2 cellular contexts compared by ENCODE assay signal in genomic region chr3:171953300-171954022, GRCh38.
TF ChIP-seq lines count a peak whose summit lies in the region.

No MANE protein-coding gene starts in this region.

TF ChIP-seq in K562, 482 proteins besides CTCF, POLR2A, EP300 and RAD21:
- TF ChIP-seq ZNF347 (CRISPR knock-in tag; IDR thresholded peaks at IDR 0.05; ENCODE audit: low read depth) (no peak), EHMT2 (IDR thresholded peaks at IDR 0.05) (no peak), HMBOX1 (IDR thresholded peaks at IDR 0.05) (peak; percentile 73), SLC30A9 (CRISPR knock-in tag; IDR thresholded peaks at IDR 0.05) (no peak)

TF ChIP-seq in HepG2, 621 proteins besides CTCF, POLR2A, EP300 and RAD21 (continues in another document):
- TF ChIP-seq ZNF678 (CRISPR knock-in tag; IDR thresholded peaks at IDR 0.05), result no peak
- no peak for TF ChIP-seq ZNF704 (CRISPR knock-in tag; IDR thresholded peaks at IDR 0.05; ENCODE audit: borderline replicate concordance)
- TF ChIP-seq ZNF710 (CRISPR knock-in tag; IDR thresholded peaks at IDR 0.05; ENCODE audit: borderline replicate concordance), result peak; percentile 99
- no peak for TF ChIP-seq PATZ1 (CRISPR knock-in tag; IDR thresholded peaks at IDR 0.05)
- TF ChIP-seq PAXIP1 (CRISPR knock-in tag; conservative IDR thresholded peaks at IDR 0.05), result peak; percentile 13; the same call in 1 of the 2 replicates
- no peak for TF ChIP-seq SATB2 (CRISPR knock-in tag; IDR thresholded peaks at IDR 0.05)
- TF ChIP-seq TAF1 (CRISPR knock-in tag; IDR thresholded peaks at IDR 0.05), result no peak
- TF ChIP-seq ELF3 (CRISPR knock-in tag; IDR thresholded peaks at IDR 0.05), result peak; percentile 89
- TF ChIP-seq MIXL1 (CRISPR knock-in tag; IDR thresholded peaks at IDR 0.05), result no peak; the same call in 1 of the 2 replicates
- TF ChIP-seq POLR2G (IDR thresholded peaks at IDR 0.05; ENCODE audit: low read depth, low read length), result 0 out of 2 replicates have a peak, but pooled peaks have one; percentile 32
- TF ChIP-seq SOX6 (IDR thresholded peaks at IDR 0.05), result no peak
- peak; percentile 84 for TF ChIP-seq SOX6 (CRISPR knock-in tag; IDR thresholded peaks at IDR 0.05)
- TF ChIP-seq JDP2 (CRISPR knock-in tag; IDR thresholded peaks at IDR 0.05; ENCODE audit: borderline replicate concordance), result no peak
- TF ChIP-seq DMAP1 (CRISPR knock-in tag; IDR thresholded peaks at IDR 0.05), result peak; percentile 37; the same call in 1 of the 2 replicates
- TF ChIP-seq, protein P1, sequence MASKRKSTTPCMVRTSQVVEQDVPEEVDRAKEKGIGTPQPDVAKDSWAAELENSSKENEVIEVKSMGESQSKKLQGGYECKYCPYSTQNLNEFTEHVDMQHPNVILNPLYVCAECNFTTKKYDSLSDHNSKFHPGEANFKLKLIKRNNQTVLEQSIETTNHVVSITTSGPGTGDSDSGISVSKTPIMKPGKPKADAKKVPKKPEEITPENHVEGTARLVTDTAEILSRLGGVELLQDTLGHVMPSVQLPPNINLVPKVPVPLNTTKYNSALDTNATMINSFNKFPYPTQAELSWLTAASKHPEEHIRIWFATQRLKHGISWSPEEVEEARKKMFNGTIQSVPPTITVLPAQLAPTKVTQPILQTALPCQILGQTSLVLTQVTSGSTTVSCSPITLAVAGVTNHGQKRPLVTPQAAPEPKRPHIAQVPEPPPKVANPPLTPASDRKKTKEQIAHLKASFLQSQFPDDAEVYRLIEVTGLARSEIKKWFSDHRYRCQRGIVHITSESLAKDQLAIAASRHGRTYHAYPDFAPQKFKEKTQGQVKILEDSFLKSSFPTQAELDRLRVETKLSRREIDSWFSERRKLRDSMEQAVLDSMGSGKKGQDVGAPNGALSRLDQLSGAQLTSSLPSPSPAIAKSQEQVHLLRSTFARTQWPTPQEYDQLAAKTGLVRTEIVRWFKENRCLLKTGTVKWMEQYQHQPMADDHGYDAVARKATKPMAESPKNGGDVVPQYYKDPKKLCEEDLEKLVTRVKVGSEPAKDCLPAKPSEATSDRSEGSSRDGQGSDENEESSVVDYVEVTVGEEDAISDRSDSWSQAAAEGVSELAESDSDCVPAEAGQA (IDR thresholded peaks at IDR 0.05; ENCODE audit: low read depth), result no peak
- TF ChIP-seq, protein P1 (CRISPR knock-in tag; IDR thresholded peaks at IDR 0.05; ENCODE audit: borderline replicate concordance), result no peak
- TF ChIP-seq GTF3A (CRISPR knock-in tag; conservative IDR thresholded peaks at IDR 0.05), result no peak
- TF ChIP-seq SCMH1 (CRISPR knock-in tag; IDR thresholded peaks at IDR 0.05; ENCODE audit: borderline replicate concordance), result no peak
- no peak for TF ChIP-seq ZNF382 (CRISPR knock-in tag; IDR thresholded peaks at IDR 0.05; ENCODE audit: borderline replicate concordance)
- TF ChIP-seq FOXA1 (IDR thresholded peaks at IDR 0.05), result no peak
- peak; percentile 29; the same call in 1 of the 2 replicates for TF ChIP-seq FOXA1 (CRISPR knock-in tag; IDR thresholded peaks at IDR 0.05)
- TF ChIP-seq, protein P2, sequence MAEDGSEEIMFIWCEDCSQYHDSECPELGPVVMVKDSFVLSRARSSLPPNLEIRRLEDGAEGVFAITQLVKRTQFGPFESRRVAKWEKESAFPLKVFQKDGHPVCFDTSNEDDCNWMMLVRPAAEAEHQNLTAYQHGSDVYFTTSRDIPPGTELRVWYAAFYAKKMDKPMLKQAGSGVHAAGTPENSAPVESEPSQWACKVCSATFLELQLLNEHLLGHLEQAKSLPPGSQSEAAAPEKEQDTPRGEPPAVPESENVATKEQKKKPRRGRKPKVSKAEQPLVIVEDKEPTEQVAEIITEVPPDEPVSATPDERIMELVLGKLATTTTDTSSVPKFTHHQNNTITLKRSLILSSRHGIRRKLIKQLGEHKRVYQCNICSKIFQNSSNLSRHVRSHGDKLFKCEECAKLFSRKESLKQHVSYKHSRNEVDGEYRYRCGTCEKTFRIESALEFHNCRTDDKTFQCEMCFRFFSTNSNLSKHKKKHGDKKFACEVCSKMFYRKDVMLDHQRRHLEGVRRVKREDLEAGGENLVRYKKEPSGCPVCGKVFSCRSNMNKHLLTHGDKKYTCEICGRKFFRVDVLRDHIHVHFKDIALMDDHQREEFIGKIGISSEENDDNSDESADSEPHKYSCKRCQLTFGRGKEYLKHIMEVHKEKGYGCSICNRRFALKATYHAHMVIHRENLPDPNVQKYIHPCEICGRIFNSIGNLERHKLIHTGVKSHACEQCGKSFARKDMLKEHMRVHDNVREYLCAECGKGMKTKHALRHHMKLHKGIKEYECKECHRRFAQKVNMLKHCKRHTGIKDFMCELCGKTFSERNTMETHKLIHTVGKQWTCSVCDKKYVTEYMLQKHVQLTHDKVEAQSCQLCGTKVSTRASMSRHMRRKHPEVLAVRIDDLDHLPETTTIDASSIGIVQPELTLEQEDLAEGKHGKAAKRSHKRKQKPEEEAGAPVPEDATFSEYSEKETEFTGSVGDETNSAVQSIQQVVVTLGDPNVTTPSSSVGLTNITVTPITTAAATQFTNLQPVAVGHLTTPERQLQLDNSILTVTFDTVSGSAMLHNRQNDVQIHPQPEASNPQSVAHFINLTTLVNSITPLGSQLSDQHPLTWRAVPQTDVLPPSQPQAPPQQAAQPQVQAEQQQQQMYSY (CRISPR knock-in tag; IDR thresholded peaks at IDR 0.05), result no peak
- no peak for TF ChIP-seq ZNF205 (CRISPR knock-in tag; IDR thresholded peaks at IDR 0.05)
- no peak for TF ChIP-seq ZNF432 (CRISPR knock-in tag; IDR thresholded peaks at IDR 0.05; ENCODE audit: borderline replicate concordance)
- peak; percentile 54; the same call in 1 of the 2 replicates for TF ChIP-seq FOXA3 (CRISPR knock-in tag; IDR thresholded peaks at IDR 0.05)
- no peak for TF ChIP-seq ZSCAN20 (CRISPR knock-in tag; IDR thresholded peaks at IDR 0.05; ENCODE audit: borderline replicate concordance)
- TF ChIP-seq SUZ12 (IDR thresholded peaks at IDR 0.05; ENCODE audit: low read depth, low read length), result no peak
- TF ChIP-seq STAG1 (CRISPR knock-in tag; IDR thresholded peaks at IDR 0.05), result no peak
- TF ChIP-seq NKX3-1 (CRISPR knock-in tag; IDR thresholded peaks at IDR 0.05), result no peak
- TF ChIP-seq, protein P3, sequence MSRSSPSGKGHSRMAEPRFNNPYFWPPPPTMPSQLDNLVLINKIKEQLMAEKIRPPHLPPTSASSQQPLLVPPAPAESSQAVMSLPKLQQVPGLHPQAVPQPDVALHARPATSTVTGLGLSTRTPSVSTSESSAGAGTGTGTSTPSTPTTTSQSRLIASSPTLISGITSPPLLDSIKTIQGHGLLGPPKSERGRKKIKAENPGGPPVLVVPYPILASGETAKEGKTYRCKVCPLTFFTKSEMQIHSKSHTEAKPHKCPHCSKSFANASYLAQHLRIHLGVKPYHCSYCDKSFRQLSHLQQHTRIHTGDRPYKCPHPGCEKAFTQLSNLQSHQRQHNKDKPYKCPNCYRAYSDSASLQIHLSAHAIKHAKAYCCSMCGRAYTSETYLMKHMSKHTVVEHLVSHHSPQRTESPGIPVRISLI (CRISPR knock-in tag; IDR thresholded peaks at IDR 0.05; ENCODE audit: borderline replicate concordance), result peak; percentile 78; the same call in 1 of the 2 replicates
- TF ChIP-seq ZSCAN29 (CRISPR knock-in tag; conservative IDR thresholded peaks at IDR 0.05), result 0 out of 2 replicates have a peak, but pooled peaks have one; percentile 39
- no peak for TF ChIP-seq AHR (CRISPR knock-in tag; IDR thresholded peaks at IDR 0.05)
- TF ChIP-seq NFIC (IDR thresholded peaks at IDR 0.05; ENCODE audit: low read length), result 0 out of 2 replicates have a peak, but pooled peaks have one; percentile 18
- no peak for TF ChIP-seq ZNF225 (CRISPR knock-in tag; IDR thresholded peaks at IDR 0.05)
- peak; percentile 73 for TF ChIP-seq SOX13 (IDR thresholded peaks at IDR 0.05)
- TF ChIP-seq SOX13 (CRISPR knock-in tag; conservative IDR thresholded peaks at IDR 0.05 in 1 of 2, IDR thresholded peaks at IDR 0.05 in 1 of 2), result peak in 1 of 2 experiments; percentile 94; a peak in 2 of 4 replicates
- TF ChIP-seq ZSCAN22 (CRISPR knock-in tag; IDR thresholded peaks at IDR 0.05), result no peak
- TF ChIP-seq, protein P4, sequence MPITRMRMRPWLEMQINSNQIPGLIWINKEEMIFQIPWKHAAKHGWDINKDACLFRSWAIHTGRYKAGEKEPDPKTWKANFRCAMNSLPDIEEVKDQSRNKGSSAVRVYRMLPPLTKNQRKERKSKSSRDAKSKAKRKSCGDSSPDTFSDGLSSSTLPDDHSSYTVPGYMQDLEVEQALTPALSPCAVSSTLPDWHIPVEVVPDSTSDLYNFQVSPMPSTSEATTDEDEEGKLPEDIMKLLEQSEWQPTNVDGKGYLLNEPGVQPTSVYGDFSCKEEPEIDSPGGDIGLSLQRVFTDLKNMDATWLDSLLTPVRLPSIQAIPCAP (CRISPR knock-in tag; IDR thresholded peaks at IDR 0.05; ENCODE audit: low read depth), result no peak
- no peak for TF ChIP-seq ZNF558 (CRISPR knock-in tag; IDR thresholded peaks at IDR 0.05; ENCODE audit: borderline replicate concordance)
- 0 out of 2 replicates have a peak, but pooled peaks have one; percentile 20 for TF ChIP-seq MED13 (CRISPR knock-in tag; IDR thresholded peaks at IDR 0.05)
- TF ChIP-seq ZNF615 (CRISPR knock-in tag; IDR thresholded peaks at IDR 0.05; ENCODE audit: borderline replicate concordance), result no peak
- TF ChIP-seq PAF1 (CRISPR knock-in tag; IDR thresholded peaks at IDR 0.05), result no peak
- TF ChIP-seq ZNF781 (CRISPR knock-in tag; IDR thresholded peaks at IDR 0.05; ENCODE audit: borderline replicate concordance, not compliant biosample characterization), result no peak
- TF ChIP-seq ZNF564 (CRISPR knock-in tag; IDR thresholded peaks at IDR 0.05), result no peak
